ENCODE assay signal across 9 cellular contexts in genomic region chr12:49357099-49357678, GRCh38. TPM values are rescaled to one million over a fixed set of nuclear protein-coding genes. Genes with fewer than 3 reads are reported as not detected.
DNase-seq lines count a peak whose midpoint lies in the region; TF ChIP-seq lines count a peak whose summit lies in the region.
"Had no signal": no experiment of that assay in that cellular context is flagged by ENCODE, and none has a peak within 500 bp of the region (broad histone marks: within the 10 kb centered on the region; RNA-seq: fewer than 3 reads in every experiment).

No MANE protein-coding gene starts in this region.

- intact Hi-C loops in mammary epithelial cell (cut with micrococcal nuclease): loop anchor here (1.0 kb wide), 1 partner anchor 69 kb away; no protein-coding TSS in a partner anchor

- TF ChIP-seq CTCF in mammary epithelial cell (conservative IDR thresholded peaks at IDR 0.05 in 1 of 2, IDR thresholded peaks at IDR 0.05 in 1 of 2; ENCODE audit: extremely low read depth in 1 of 2, insufficient read depth in 1 of 2, low read depth in 1 of 2, low read length in 2 of 2) (peak; percentile 31 to 34), neural crest cell (conservative IDR thresholded peaks at IDR 0.05) (peak; percentile 70)

- BruUV-seq in mammary epithelial cell (replicated peaks; lab: Mats Ljungman, UMichigan): no TSS peak

- H3K9ac ChIP-seq in mammary epithelial cell (ENCODE audit: insufficient read depth, low read length): no peak overlapping the region

- H3K27ac Mint-ChIP-seq in neural crest cell (ENCODE audit: unreplicated experiment): no peak overlapping the region

- H3K36me3 Mint-ChIP-seq in neural crest cell (ENCODE audit: low read depth): no peaks in the 10 kb centered on the region

- no peak overlapping the region for H3K4me3 ChIP-seq in mammary epithelial cell (replicated peaks in 1 of 3; ENCODE audit: insufficient read depth in 1 of 3, low read depth in 2 of 3, low read length in 3 of 3)

- no peaks in the 10 kb centered on the region for H3K9me3 ChIP-seq in mammary epithelial cell (replicated peaks; ENCODE audit: insufficient read depth, low read length)

- peaks cover 23% of the 10 kb centered on the region for H3K4me1 ChIP-seq in mammary epithelial cell (ENCODE audit: insufficient read depth, low read length)

- no peaks in the 10 kb centered on the region for H4K20me1 ChIP-seq in mammary epithelial cell (ENCODE audit: insufficient read depth, low read length)

- H2AFZ ChIP-seq in mammary epithelial cell (ENCODE audit: low read depth, low read length): no peak overlapping the region

- H3K27me3 Mint-ChIP-seq in neural crest cell (ENCODE audit: low read depth): peaks cover 40% of the 10 kb centered on the region

- WGBS in mammary epithelial cell (ENCODE audit: low coverage, missing lambda C conversion rate): 2% methylated on average over 3 of the region's 3 CpGs

- peak; percentile 65 for DNase-seq in DMS53 (lab: John Stamatoyannopoulos, UW)
- DNase-seq in M059J (ENCODE audit: low read depth): peak; percentile 58
- peak; percentile 46 for DNase-seq in mammary epithelial cell
- DNase-seq in neural crest cell (ENCODE audit: low read depth, low spot score): no peak
- DNase-seq in HuH-7 (ENCODE audit: low spot score): no peak
- no peak for DNase-seq in mucosa of gallbladder (ENCODE audit: low spot score)
- no peak for DNase-seq in iPS-NIHi7 (ENCODE audit: extremely low spot score)
- DNase-seq in GF-D8 (lab: John Stamatoyannopoulos, UW): no peak

- H3K27me3 ChIP-seq in mammary epithelial cell (ENCODE audit: insufficient read depth, low read length): no peaks in the 10 kb centered on the region

- H3K4me1 Mint-ChIP-seq in neural crest cell: no peaks in the 10 kb centered on the region

- H3K4me3 Mint-ChIP-seq in neural crest cell: no peak overlapping the region

- no peak overlapping the region for H3K27ac ChIP-seq in mammary epithelial cell (ENCODE audit: insufficient read depth, low read depth, low read length)

- CTCF ChIA-PET in mammary epithelial cell (lab: Charles Lee; ENCODE audit: low non-redundant PET): no interaction called here

- H3K4me2 ChIP-seq in mammary epithelial cell (ENCODE audit: insufficient read depth, low read depth, low read length): no peak overlapping the region

- H3K36me3 ChIP-seq in mammary epithelial cell (ENCODE audit: insufficient read depth, low read length): no peaks in the 10 kb centered on the region

- H3K79me2 ChIP-seq in mammary epithelial cell (ENCODE audit: insufficient read depth, low read length): no peaks in the 10 kb centered on the region

- dilution Hi-C loops in mammary epithelial cell (cut with HindIII; ENCODE audit: low sequenced_read_pairs): loop anchor here (5.0 kb wide), 1 partner anchor 155 kb away; no protein-coding TSS in a partner anchor

- H3K9me3 Mint-ChIP-seq in neural crest cell: no peaks in the 10 kb centered on the region

- in situ Hi-C loops in mammary epithelial cell (cut with MboI; ENCODE audit: low sequenced_read_pairs in 2 of 2): no loop called here

RNA-seq across cellular contexts. Expression of gene SPATS2, which starts 10.1 kb away (rescaled TPM):
- 12.3 and 29.9 TPM in 2 replicates for total RNA-seq in M059J (2014; rRNA removed; shearing (Covaris generic))
- total RNA-seq in mammary epithelial cell (10 to 100 TPM; 22.3 to 51.2 TPM), neural crest cell (45.2 and 45.7 TPM in 2 replicates), mucosa of gallbladder (32.1 TPM)
- polyA plus RNA-seq in mammary epithelial cell: 35.2 TPM
- 88.5 TPM for polyA minus RNA-seq in mammary epithelial cell

RNA-seq across cellular contexts. Expression of gene DNAJC22, which starts 10.5 kb away (rescaled TPM):
- 8.2 and 12.3 TPM in 2 replicates for total RNA-seq in M059J (2014; rRNA removed; shearing (Covaris generic))
- under 1 TPM; 0.14 to 0.17 TPM for total RNA-seq in mammary epithelial cell
- polyA plus RNA-seq in mammary epithelial cell: 0.03 TPM
- polyA minus RNA-seq in mammary epithelial cell: not detected
- total RNA-seq in neural crest cell: 0.32 and 0.35 TPM in 2 replicates
- 73.7 TPM for total RNA-seq in mucosa of gallbladder
- total RNA-seq: activated CD8-positive, alpha-beta memory T cell treated with anti-CD3 and anti-CD28 coated beads for 36 hours had no signal

RNA-seq across cellular contexts. Expression of gene C1QL4, which starts 20.2 kb away (rescaled TPM):
- total RNA-seq in M059J (2014; rRNA removed; shearing (Covaris generic)): 0.39 TPM in 1 of 2 replicates, not detected in the other
- under 1 TPM in 1 of 2 donors, not detected in 1; 0.24 TPM for total RNA-seq in mammary epithelial cell
- 0.03 TPM for polyA plus RNA-seq in mammary epithelial cell
- polyA minus RNA-seq in mammary epithelial cell: not detected
- total RNA-seq in neural crest cell: 0.63 and 0.80 TPM in 2 replicates
- total RNA-seq in mucosa of gallbladder: 0.12 TPM
- total RNA-seq: activated CD8-positive, alpha-beta memory T cell treated with anti-CD3 and anti-CD28 coated beads for 36 hours had no signal

RNA-seq across cellular contexts. Expression of gene TROAP, which starts 34.1 kb away (rescaled TPM):
- 31.3 and 47.4 TPM in 2 replicates for total RNA-seq in M059J (2014; rRNA removed; shearing (Covaris generic))
- total RNA-seq in mammary epithelial cell (10 to 100 TPM in 1 of 2 donors, under 1 TPM in 1; 0.33 to 34.2 TPM), neural crest cell (88.0 and 91.2 TPM in 2 replicates), mucosa of gallbladder (2.0 TPM)
- polyA plus RNA-seq in mammary epithelial cell: 23.0 TPM
- polyA minus RNA-seq in mammary epithelial cell: 30.6 TPM

Comparison
In these comparisons a context has a peak if more than half of its experiments do, and no peak if none do; other contexts are left out.
1. DNase-seq: peak in DMS53 (single experiment), M059J (single experiment) and mammary epithelial cell (single experiment); none in neural crest cell (single experiment), HuH-7 (single experiment), mucosa of gallbladder (single experiment), iPS-NIHi7 (single experiment) and GF-D8 (single experiment).